Comparison of ENCODE assay signal across 8 cellular contexts in the genomic region with DNA sequence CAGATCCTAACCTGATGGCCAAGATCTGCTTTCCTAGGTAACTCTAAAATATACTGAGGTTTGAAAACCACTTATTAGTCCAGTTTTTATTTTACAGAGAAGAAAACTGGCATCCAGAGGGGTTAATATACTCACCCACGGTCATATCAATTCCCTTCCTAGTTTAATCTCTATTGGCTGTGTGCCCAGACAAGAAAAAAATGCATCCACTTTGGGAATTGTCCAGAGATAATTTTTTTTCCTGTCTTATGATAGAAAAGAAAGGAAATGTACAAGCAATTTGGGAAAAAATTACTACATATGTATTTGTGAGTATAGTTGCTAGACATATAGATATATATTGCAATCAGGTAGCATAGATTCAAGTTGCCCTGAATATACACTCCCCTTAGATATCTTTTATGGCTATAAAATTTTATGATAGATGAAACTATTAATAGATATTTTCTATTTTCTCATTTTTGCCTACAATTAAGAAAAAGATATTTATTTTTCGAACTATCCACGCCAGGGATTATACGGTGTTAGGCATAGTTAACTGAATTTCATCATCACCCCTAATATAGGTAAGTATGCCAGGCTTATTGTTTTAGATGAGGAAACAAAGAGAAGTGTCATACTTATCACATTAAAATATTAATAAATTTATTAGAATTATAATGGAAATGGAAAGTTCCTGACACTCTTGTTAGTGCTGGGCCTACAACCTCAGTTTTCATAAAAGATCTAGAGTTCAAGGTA.
DNase-seq lines count a peak whose midpoint lies in the region; TF ChIP-seq lines count a peak whose summit lies in the region.

No MANE protein-coding gene starts in this region.

- H3K4me1 ChIP-seq in neutrophil (ENCODE audit: control insufficient read depth in 1 of 2, insufficient read depth in 1 of 2, low read depth in 1 of 2, low read length in 1 of 2): peaks cover 14 to 21% of the 10 kb centered on the region in 2 experiments

- H3K27ac ChIP-seq in neutrophil: peak overlapping the region; percentile 74

- DNase-seq in EH (ENCODE audit: low read depth) (peak; percentile 82), NCI-H1105 treated with DMSO at 0.1 percent for 48 hours (lab: John Stamatoyannopoulos, UW) (peak; percentile 81), choroid plexus epithelial cell (ENCODE audit: low read depth) (peak; percentile 60), putamen (ENCODE audit: low spot score) (no peak)
- no peak for DNase-seq in activated CD4-positive, CD25-positive, alpha-beta regulatory T cell (lab: John Stamatoyannopoulos, UW)
- no peak for DNase-seq in activated CD4-positive, alpha-beta T cell treated with anti-CD3 and anti-CD28 coated beads for 1 hour
- no peak for DNase-seq in activated CD4-positive, CD25-positive, alpha-beta regulatory T cell treated with anti-CD3 and anti-CD28 coated beads, Interleukin-2, amount 50 U/mL, for 72 hours

- no peaks in the 10 kb centered on the region for H3K9me3 ChIP-seq in neutrophil

- no peaks in the 10 kb centered on the region for H3K36me3 ChIP-seq in neutrophil

- TF ChIP-seq CTCF in choroid plexus epithelial cell (conservative IDR thresholded peaks at IDR 0.05; ENCODE audit: low read depth, low read length): no peak
- no peak for TF ChIP-seq CTCF in neutrophil (IDR thresholded peaks at IDR 0.05)

- H3K27me3 ChIP-seq in neutrophil: no peaks in the 10 kb centered on the region

- H3K4me3 ChIP-seq in choroid plexus epithelial cell (ENCODE audit: low read depth, low read length) (no peak overlapping the region), neutrophil (ENCODE audit: low read depth in 1 of 2, low read length in 1 of 2) (peak overlapping the region; percentile 37 to 40)

Comparison
In these comparisons a context has a peak if more than half of its experiments do, and no peak if none do; other contexts are left out.
1. DNase-seq: peak in EH (single experiment), NCI-H1105 treated with DMSO at 0.1 percent for 48 hours (single experiment) and choroid plexus epithelial cell (single experiment); none in putamen (single experiment), activated CD4-positive, CD25-positive, alpha-beta regulatory T cell (0 of 4), activated CD4-positive, alpha-beta T cell treated with anti-CD3 and anti-CD28 coated beads for 1 hour (single experiment) and activated CD4-positive, CD25-positive, alpha-beta regulatory T cell treated with anti-CD3 and anti-CD28 coated beads, Interleukin-2, amount 50 U/mL, for 72 hours (single experiment).